ENCODE assay signal across 1 cellular context in genomic region chr4:84499065-84499982, GRCh38.
TF ChIP-seq lines count a peak whose summit lies in the region.

TSS of gene NKX6-1 (minus strand) at chr4:84499292. CDS start at chr4:84498228, 1,064 bp downstream.

TF ChIP-seq in SK-N-SH, 30 proteins besides CTCF, POLR2A, EP300 and RAD21 (continued from another document):
- TF ChIP-seq, protein P1, sequence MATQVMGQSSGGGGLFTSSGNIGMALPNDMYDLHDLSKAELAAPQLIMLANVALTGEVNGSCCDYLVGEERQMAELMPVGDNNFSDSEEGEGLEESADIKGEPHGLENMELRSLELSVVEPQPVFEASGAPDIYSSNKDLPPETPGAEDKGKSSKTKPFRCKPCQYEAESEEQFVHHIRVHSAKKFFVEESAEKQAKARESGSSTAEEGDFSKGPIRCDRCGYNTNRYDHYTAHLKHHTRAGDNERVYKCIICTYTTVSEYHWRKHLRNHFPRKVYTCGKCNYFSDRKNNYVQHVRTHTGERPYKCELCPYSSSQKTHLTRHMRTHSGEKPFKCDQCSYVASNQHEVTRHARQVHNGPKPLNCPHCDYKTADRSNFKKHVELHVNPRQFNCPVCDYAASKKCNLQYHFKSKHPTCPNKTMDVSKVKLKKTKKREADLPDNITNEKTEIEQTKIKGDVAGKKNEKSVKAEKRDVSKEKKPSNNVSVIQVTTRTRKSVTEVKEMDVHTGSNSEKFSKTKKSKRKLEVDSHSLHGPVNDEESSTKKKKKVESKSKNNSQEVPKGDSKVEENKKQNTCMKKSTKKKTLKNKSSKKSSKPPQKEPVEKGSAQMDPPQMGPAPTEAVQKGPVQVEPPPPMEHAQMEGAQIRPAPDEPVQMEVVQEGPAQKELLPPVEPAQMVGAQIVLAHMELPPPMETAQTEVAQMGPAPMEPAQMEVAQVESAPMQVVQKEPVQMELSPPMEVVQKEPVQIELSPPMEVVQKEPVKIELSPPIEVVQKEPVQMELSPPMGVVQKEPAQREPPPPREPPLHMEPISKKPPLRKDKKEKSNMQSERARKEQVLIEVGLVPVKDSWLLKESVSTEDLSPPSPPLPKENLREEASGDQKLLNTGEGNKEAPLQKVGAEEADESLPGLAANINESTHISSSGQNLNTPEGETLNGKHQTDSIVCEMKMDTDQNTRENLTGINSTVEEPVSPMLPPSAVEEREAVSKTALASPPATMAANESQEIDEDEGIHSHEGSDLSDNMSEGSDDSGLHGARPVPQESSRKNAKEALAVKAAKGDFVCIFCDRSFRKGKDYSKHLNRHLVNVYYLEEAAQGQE (IDR thresholded peaks at IDR 0.05; ENCODE audit: low read depth, low read length), result no peak
- TF ChIP-seq MXI1 (IDR thresholded peaks at IDR 0.05; ENCODE audit: low read depth, low read length) (no peak), SIN3A (IDR thresholded peaks at IDR 0.05; ENCODE audit: borderline replicate concordance, low read depth, low read length) (no peak)
